ENCODE assay signal across 12 cellular contexts in the genomic region with DNA sequence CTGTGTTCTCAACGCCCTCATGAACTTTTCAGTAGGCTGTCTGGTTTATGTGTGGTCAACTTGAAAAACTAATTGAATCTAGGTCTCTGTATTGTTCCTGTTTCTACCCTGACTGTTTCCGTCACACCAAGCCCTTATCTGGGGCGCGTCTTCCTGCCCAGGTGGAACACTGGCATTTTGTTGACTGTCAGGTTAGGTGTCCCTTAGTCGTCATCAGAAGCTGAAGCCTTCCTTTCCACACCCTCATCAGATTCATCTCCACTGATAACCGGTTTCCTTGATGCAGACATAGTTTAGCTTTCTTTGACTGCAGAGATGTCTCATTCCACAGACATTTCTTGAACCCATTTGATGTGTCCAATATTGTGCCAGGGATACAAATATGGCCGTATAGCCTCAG.
DNase-seq lines count a peak whose midpoint lies in the region; ATAC-seq and TF ChIP-seq lines count a peak whose summit lies in the region.
"Had no signal": no experiment of that assay in that cellular context is flagged by ENCODE, and none has a peak within 500 bp of the region (broad histone marks: within the 10 kb centered on the region; RNA-seq: fewer than 3 reads in every experiment).

No MANE protein-coding gene starts in this region.

- peak overlapping the region; percentile 60 for H3K27ac ChIP-seq in CD8-positive, alpha-beta T cell (ENCODE audit: low read depth, low read length)
- H3K27ac ChIP-seq in neutrophil: peak overlapping the region; percentile 71
- H3K27ac ChIP-seq: ovary had no signal

- no peaks in the 10 kb centered on the region for H3K27me3 Mint-ChIP-seq in CD8-positive, alpha-beta T cell (ENCODE audit: low read depth)
- no peaks in the 10 kb centered on the region for H3K27me3 Mint-ChIP-seq in T-helper 2 cell treated with Interferon-gamma antibody and Interleukin-4, amounts not matched to agents 5 μg/mL and 100 μg/mL, for 36 hours (ENCODE audit: low read depth)

- H3K4me1 Mint-ChIP-seq in CD8-positive, alpha-beta T cell (ENCODE audit: low read depth): peaks cover 74% of the 10 kb centered on the region
- peaks cover 73% of the 10 kb centered on the region for H3K4me1 Mint-ChIP-seq in T-helper 2 cell treated with Interferon-gamma antibody and Interleukin-4, amounts not matched to agents 5 μg/mL and 100 μg/mL, for 36 hours (ENCODE audit: low read depth)

- H3K36me3 ChIP-seq in CD8-positive, alpha-beta T cell (ENCODE audit: insufficient read depth, low read length): no peaks in the 10 kb centered on the region
- H3K36me3 ChIP-seq in neutrophil: peaks cover 4% of the 10 kb centered on the region
- H3K36me3 ChIP-seq: ovary had no signal

- H3K4me1 ChIP-seq in CD8-positive, alpha-beta T cell (ENCODE audit: insufficient read depth, low read length): peaks cover 37% of the 10 kb centered on the region
- H3K4me1 ChIP-seq in neutrophil (ENCODE audit: control insufficient read depth in 1 of 2, insufficient read depth in 1 of 2, low read depth in 1 of 2, low read length in 1 of 2): peaks cover 49 to 53% of the 10 kb centered on the region in 2 experiments

- H3K9me3 ChIP-seq in CD8-positive, alpha-beta T cell (ENCODE audit: low read length): no peaks in the 10 kb centered on the region
- no peaks in the 10 kb centered on the region for H3K9me3 ChIP-seq in neutrophil
- H3K9me3 ChIP-seq: ovary had no signal

- peaks cover 42% of the 10 kb centered on the region for H3K36me3 Mint-ChIP-seq in CD8-positive, alpha-beta T cell
- H3K36me3 Mint-ChIP-seq in T-helper 2 cell treated with Interferon-gamma antibody and Interleukin-4, amounts not matched to agents 5 μg/mL and 100 μg/mL, for 36 hours (ENCODE audit: low read depth): peaks cover 43% of the 10 kb centered on the region

- DNase-seq in CD8-positive, alpha-beta T cell: peak; percentile 42 to 86 (median 64)
- DNase-seq in T-helper 2 cell treated with Interferon-gamma antibody and Interleukin-4, amounts not matched to agents 5 μg/mL and 100 μg/mL, for 36 hours (ENCODE audit: low spot score): peak; percentile 59
- peak; percentile 64 for DNase-seq in activated effector memory CD4-positive, alpha-beta T cell treated with Interleukin-2 at 50 U/mL for 16 hours
- no peak for DNase-seq in iPS-NIHi7 (ENCODE audit: extremely low spot score)
- DNase-seq in HPDE6-E6E7 (ENCODE audit: extremely low spot score): no peak
- DNase-seq in SKM-1 treated with dmso at 0.1 percent for 144 hours (lab: John Stamatoyannopoulos, UW; ENCODE audit: unreplicated experiment): no peak
- DNase-seq: dermis blood vessel endothelial cell, NCI-H1105 treated with DMSO at 0.1 percent for 48 hours, ovary had no signal

- no peaks in the 10 kb centered on the region for H3K9me3 Mint-ChIP-seq in CD8-positive, alpha-beta T cell
- no peaks in the 10 kb centered on the region for H3K9me3 Mint-ChIP-seq in T-helper 2 cell treated with Interferon-gamma antibody and Interleukin-4, amounts not matched to agents 5 μg/mL and 100 μg/mL, for 36 hours

- H3K27me3 ChIP-seq in CD8-positive, alpha-beta T cell (ENCODE audit: insufficient read depth, low read length): no peaks in the 10 kb centered on the region
- no peaks in the 10 kb centered on the region for H3K27me3 ChIP-seq in neutrophil
- H3K27me3 ChIP-seq: ovary had no signal

- ATAC-seq in CD8-positive, alpha-beta T cell: peak; percentile 90
- no peak for ATAC-seq in HG03469 (IDR thresholded peaks at IDR 0.05; ENCODE audit: unreplicated experiment)
- ATAC-seq: left lobe of liver had no signal

- H3K27ac Mint-ChIP-seq in CD8-positive, alpha-beta T cell: peak overlapping the region; percentile 93
- H3K27ac Mint-ChIP-seq in T-helper 2 cell treated with Interferon-gamma antibody and Interleukin-4, amounts not matched to agents 5 μg/mL and 100 μg/mL, for 36 hours: peak overlapping the region; percentile 92

- no peak for TF ChIP-seq CTCF in CD8-positive, alpha-beta T cell (IDR thresholded peaks at IDR 0.05)
- TF ChIP-seq CTCF in neutrophil (IDR thresholded peaks at IDR 0.05): no peak

- intact Hi-C loops in CD8-positive, alpha-beta T cell (cut with DNase I, micrococcal nuclease): loop anchor here in 1 of 2 experiments (1.0 kb wide), 2 partner anchors 9 to 16 kb away; no protein-coding TSS in a partner anchor

- H3K4me3 Mint-ChIP-seq in CD8-positive, alpha-beta T cell: peak overlapping the region; percentile 30
- peak overlapping the region; percentile 63 for H3K4me3 Mint-ChIP-seq in T-helper 2 cell treated with Interferon-gamma antibody and Interleukin-4, amounts not matched to agents 5 μg/mL and 100 μg/mL, for 36 hours

- POLR2A ChIA-PET in CD8-positive, alpha-beta T cell (lab: Charles Lee): interaction anchor here (0.6 to 3.7 kb wide), 16 partner anchors 8 to 257 kb away, joined by 3 to 46 read pairs (median 4); partner anchors contain the start of genes BORCS5 and DUSP16

- no peak overlapping the region for H3K4me3 ChIP-seq in CD8-positive, alpha-beta T cell (ENCODE audit: low read depth, low read length)
- H3K4me3 ChIP-seq in neutrophil (ENCODE audit: low read depth in 1 of 2, low read length in 1 of 2): no peak overlapping the region
- H3K4me3 ChIP-seq: ovary had no signal

- CTCF ChIA-PET in CD8-positive, alpha-beta T cell (lab: Charles Lee): interaction anchor here (0.8 to 2.7 kb wide), 9 partner anchors 9 to 147 kb away, joined by 3 to 17 read pairs (median 4); no protein-coding TSS in a partner anchor

Comparison
In these comparisons a context has a peak if more than half of its experiments do, and no peak if none do; other contexts are left out.
1. DNase-seq: peak in CD8-positive, alpha-beta T cell (7 of 7), T-helper 2 cell treated with Interferon-gamma antibody and Interleukin-4, amounts not matched to agents 5 μg/mL and 100 μg/mL, for 36 hours (single experiment) and activated effector memory CD4-positive, alpha-beta T cell treated with Interleukin-2 at 50 U/mL for 16 hours (single experiment); none in iPS-NIHi7 (single experiment), HPDE6-E6E7 (single experiment) and SKM-1 treated with dmso at 0.1 percent for 144 hours (single experiment).